Comparison of ENCODE assay signal across 11 cellular contexts in genomic region chr19:17242431-17243208, GRCh38. TPM values are rescaled to one million over a fixed set of nuclear protein-coding genes. Genes with fewer than 3 reads are reported as not detected.
DNase-seq lines count a peak whose midpoint lies in the region; ATAC-seq lines count a peak whose summit lies in the region.
"Had no signal": no experiment of that assay in that cellular context is flagged by ENCODE, and none has a peak within 500 bp of the region (broad histone marks: within the 10 kb centered on the region; RNA-seq: fewer than 3 reads in every experiment).

No MANE protein-coding gene starts in this region.

- intact Hi-C loops in activated T-helper 1 cell treated with anti-CD3 and anti-CD28 coated beads, Interleukin-12 subunit alpha, Interleukin-12 subunit beta, Interleukin-2, Interleukin-4 antibody, amounts not matched to agents 30 ng/mL and 10 ng/mL and 1 ng/mL, durations not matched to agents 14 hours and 24 hours and 36 hours (cut with micrococcal nuclease) = no loop called here

- H3K4me1 ChIP-seq in HAP-1 (peaks cover 29% of the 10 kb centered on the region), iPS-20b (ENCODE audit: insufficient read depth, low read length) (peaks cover 11% of the 10 kb centered on the region; the same call in 1 of the 2 replicates)

- H3K9ac ChIP-seq in iPS-20b (ENCODE audit: low read depth, low read length) = peak overlapping the region; percentile 27; the same call in 1 of the 2 replicates

- H3K36me3 ChIP-seq in HAP-1 (replicated peaks) = peaks cover 25% of the 10 kb centered on the region
- H3K36me3 ChIP-seq in iPS-20b (ENCODE audit: insufficient read depth, low read depth, low read length) = peaks cover 29% of the 10 kb centered on the region

- no peak overlapping the region for H3K27ac ChIP-seq in iPS-20b (ENCODE audit: low read length)

- H3K27me3 Mint-ChIP-seq in activated T-helper 1 cell treated with anti-CD3 and anti-CD28 coated beads, Interleukin-12 subunit alpha, Interleukin-12 subunit beta, Interleukin-2, Interleukin-4 antibody, amounts not matched to agents 30 ng/mL and 10 ng/mL and 1 ng/mL, durations not matched to agents 14 hours and 24 hours and 36 hours (ENCODE audit: insufficient read depth) = peaks cover 12% of the 10 kb centered on the region
- no peaks in the 10 kb centered on the region for H3K27me3 Mint-ChIP-seq in stimulated activated memory B cell treated with anti-CD40 and anti-IgM and Interleukin-4, amounts not matched to agents 10 μg/mL and 1 μg/mL and 100 μg/mL, for 72 hours

- H3K4me3 ChIP-seq in HAP-1 = peak overlapping the region; percentile 82
- H3K4me3 ChIP-seq in iPS-20b (ENCODE audit: low read length) = peak overlapping the region; percentile 91; the same call in 1 of the 2 replicates

- H3K4me1 Mint-ChIP-seq in activated T-helper 1 cell treated with anti-CD3 and anti-CD28 coated beads, Interleukin-12 subunit alpha, Interleukin-12 subunit beta, Interleukin-2, Interleukin-4 antibody, amounts not matched to agents 30 ng/mL and 10 ng/mL and 1 ng/mL, durations not matched to agents 14 hours and 24 hours and 36 hours (ENCODE audit: low read depth) = no peaks in the 10 kb centered on the region
- H3K4me1 Mint-ChIP-seq in stimulated activated memory B cell treated with anti-CD40 and anti-IgM and Interleukin-4, amounts not matched to agents 10 μg/mL and 1 μg/mL and 100 μg/mL, for 72 hours = peaks cover 46% of the 10 kb centered on the region

- no peak for ATAC-seq in stimulated activated memory B cell treated with anti-CD40 and anti-IgM and Interleukin-4, amounts not matched to agents 10 μg/mL and 1 μg/mL and 100 μg/mL, for 72 hours
- ATAC-seq in HG02759 (IDR thresholded peaks at IDR 0.05; ENCODE audit: unreplicated experiment) (no peak), HG03442 (IDR thresholded peaks at IDR 0.05; ENCODE audit: unreplicated experiment) (no peak)
- ATAC-seq: esophagus mucosa had no signal

- H3K9me3 ChIP-seq in HAP-1 (no peaks in the 10 kb centered on the region), iPS-20b (ENCODE audit: insufficient read depth, low read depth, low read length) (no peaks in the 10 kb centered on the region)

- no peak overlapping the region for H3K27ac Mint-ChIP-seq in activated T-helper 1 cell treated with anti-CD3 and anti-CD28 coated beads, Interleukin-12 subunit alpha, Interleukin-12 subunit beta, Interleukin-2, Interleukin-4 antibody, amounts not matched to agents 30 ng/mL and 10 ng/mL and 1 ng/mL, durations not matched to agents 14 hours and 24 hours and 36 hours
- peak overlapping the region; percentile 31 for H3K27ac Mint-ChIP-seq in stimulated activated memory B cell treated with anti-CD40 and anti-IgM and Interleukin-4, amounts not matched to agents 10 μg/mL and 1 μg/mL and 100 μg/mL, for 72 hours
- H3K27ac Mint-ChIP-seq: T-helper 1 cell treated with Interleukin-12 subunit alpha and Interleukin-12 subunit beta and Interleukin-4 antibody, amounts not matched to agents 30 μg/mL and 1 μg/mL, for 36 hours had no signal

- in situ Hi-C loops in HAP-1 (cut with MboI; ENCODE audit: low sequenced_read_pairs) = no loop called here

- H3K36me3 Mint-ChIP-seq in activated T-helper 1 cell treated with anti-CD3 and anti-CD28 coated beads, Interleukin-12 subunit alpha, Interleukin-12 subunit beta, Interleukin-2, Interleukin-4 antibody, amounts not matched to agents 30 ng/mL and 10 ng/mL and 1 ng/mL, durations not matched to agents 14 hours and 24 hours and 36 hours (ENCODE audit: low read depth) = no peaks in the 10 kb centered on the region
- H3K36me3 Mint-ChIP-seq in stimulated activated memory B cell treated with anti-CD40 and anti-IgM and Interleukin-4, amounts not matched to agents 10 μg/mL and 1 μg/mL and 100 μg/mL, for 72 hours = no peaks in the 10 kb centered on the region

- peak overlapping the region; percentile 34 for H3K4me3 Mint-ChIP-seq in activated T-helper 1 cell treated with anti-CD3 and anti-CD28 coated beads, Interleukin-12 subunit alpha, Interleukin-12 subunit beta, Interleukin-2, Interleukin-4 antibody, amounts not matched to agents 30 ng/mL and 10 ng/mL and 1 ng/mL, durations not matched to agents 14 hours and 24 hours and 36 hours
- H3K4me3 Mint-ChIP-seq in stimulated activated memory B cell treated with anti-CD40 and anti-IgM and Interleukin-4, amounts not matched to agents 10 μg/mL and 1 μg/mL and 100 μg/mL, for 72 hours = no peak overlapping the region

- H3K27me3 ChIP-seq in HAP-1 (ENCODE audit: low read depth) (no peaks in the 10 kb centered on the region), iPS-20b (ENCODE audit: insufficient read depth, low read length) (no peaks in the 10 kb centered on the region)

- H3K9me3 Mint-ChIP-seq in activated T-helper 1 cell treated with anti-CD3 and anti-CD28 coated beads, Interleukin-12 subunit alpha, Interleukin-12 subunit beta, Interleukin-2, Interleukin-4 antibody, amounts not matched to agents 30 ng/mL and 10 ng/mL and 1 ng/mL, durations not matched to agents 14 hours and 24 hours and 36 hours = no peaks in the 10 kb centered on the region
- no peaks in the 10 kb centered on the region for H3K9me3 Mint-ChIP-seq in stimulated activated memory B cell treated with anti-CD40 and anti-IgM and Interleukin-4, amounts not matched to agents 10 μg/mL and 1 μg/mL and 100 μg/mL, for 72 hours
- H3K9me3 Mint-ChIP-seq: T-helper 1 cell treated with Interleukin-12 subunit alpha and Interleukin-12 subunit beta and Interleukin-4 antibody, amounts not matched to agents 30 μg/mL and 1 μg/mL, for 36 hours had no signal

- no peak for DNase-seq in HAP-1 (ENCODE audit: low spot score in 2 of 2)
- DNase-seq in activated T-helper 1 cell treated with anti-CD3 and anti-CD28 coated beads, Interleukin-12 subunit alpha, Interleukin-12 subunit beta, Interleukin-2, Interleukin-4 antibody, amounts not matched to agents 30 ng/mL and 10 ng/mL and 1 ng/mL, durations not matched to agents 14 hours and 24 hours and 36 hours (ENCODE audit: low spot score) = no peak
- DNase-seq in NCI-H524 (lab: John Stamatoyannopoulos, UW) = no peak
- no peak for DNase-seq in MV-4-11 (lab: John Stamatoyannopoulos, UW)
- DNase-seq: NCI-H2081 had no signal

RNA-seq across cellular contexts. Expression of gene NR2F6, which starts 3.1 kb away (rescaled TPM):
- 14.3 and 14.4 TPM in 2 replicates for total RNA-seq in activated T-helper 1 cell treated with anti-CD3 and anti-CD28 coated beads, Interleukin-12 subunit alpha, Interleukin-12 subunit beta, Interleukin-2, Interleukin-4 antibody, amounts not matched to agents 30 ng/mL and 10 ng/mL and 1 ng/mL, durations not matched to agents 14 hours and 24 hours and 36 hours

RNA-seq across cellular contexts. Expression of gene OCEL1, which starts 16.6 kb away (rescaled TPM):
- total RNA-seq in activated T-helper 1 cell treated with anti-CD3 and anti-CD28 coated beads, Interleukin-12 subunit alpha, Interleukin-12 subunit beta, Interleukin-2, Interleukin-4 antibody, amounts not matched to agents 30 ng/mL and 10 ng/mL and 1 ng/mL, durations not matched to agents 14 hours and 24 hours and 36 hours = 17.0 and 19.6 TPM in 2 replicates

RNA-seq across cellular contexts. Expression of gene USHBP1, which starts 21.9 kb away (rescaled TPM):
- 0.10 and 0.26 TPM in 2 replicates for total RNA-seq in activated T-helper 1 cell treated with anti-CD3 and anti-CD28 coated beads, Interleukin-12 subunit alpha, Interleukin-12 subunit beta, Interleukin-2, Interleukin-4 antibody, amounts not matched to agents 30 ng/mL and 10 ng/mL and 1 ng/mL, durations not matched to agents 14 hours and 24 hours and 36 hours

RNA-seq across cellular contexts. Expression of gene BABAM1, which starts 24.6 kb away (rescaled TPM):
- total RNA-seq in activated T-helper 1 cell treated with anti-CD3 and anti-CD28 coated beads, Interleukin-12 subunit alpha, Interleukin-12 subunit beta, Interleukin-2, Interleukin-4 antibody, amounts not matched to agents 30 ng/mL and 10 ng/mL and 1 ng/mL, durations not matched to agents 14 hours and 24 hours and 36 hours = 114 and 120 TPM in 2 replicates

RNA-seq across cellular contexts. Expression of gene USE1, which starts 27.5 kb away (rescaled TPM):
- 34.6 and 36.0 TPM in 2 replicates for total RNA-seq in activated T-helper 1 cell treated with anti-CD3 and anti-CD28 coated beads, Interleukin-12 subunit alpha, Interleukin-12 subunit beta, Interleukin-2, Interleukin-4 antibody, amounts not matched to agents 30 ng/mL and 10 ng/mL and 1 ng/mL, durations not matched to agents 14 hours and 24 hours and 36 hours
